In genomic region chr2:131527131-131528001, GRCh38 we compare ENCODE assay signal across 8 cellular contexts. TPM values are rescaled to one million over a fixed set of nuclear protein-coding genes. Genes with fewer than 3 reads are reported as not detected.
A peak's percentile ranks its signal among the peaks of the same experiment; 100 is the strongest.
DNase-seq lines count a peak whose midpoint lies in the region; ATAC-seq and TF ChIP-seq lines count a peak whose summit lies in the region.
"Not testable (repeated sequence)": the region's sequence is repeated elsewhere in the genome, so short reads cannot be mapped to it uniquely, and the experiment has no call there.

Gene CCDC74A (plus strand): TSS chr2:131527888. CDS start chr2:131527971, 83 bp downstream.

- H3F3A ChIP-seq in SK-N-SH (replicated peaks; ENCODE audit: insufficient read depth) = not testable (repeated sequence)

- H3K27ac Mint-ChIP-seq in osteocyte (ENCODE audit: unreplicated experiment) = peak within 1 kb of the TSS; percentile 23

- H3K27me3 ChIP-seq in SK-N-SH (ENCODE audit: insufficient read depth); gastroesophageal sphincter: not testable (repeated sequence)

- not testable (repeated sequence) for H3K9me2 ChIP-seq in SK-N-SH

- not testable (repeated sequence) for TF ChIP-seq CTCF in GM12865 (IDR thresholded peaks at IDR 0.05; ENCODE audit: insufficient read depth, low read depth, low read length, missing control alignments); NB4 (IDR thresholded peaks at IDR 0.05; ENCODE audit: low read depth, low read length); SK-N-SH (IDR thresholded peaks at IDR 0.05); gastroesophageal sphincter (IDR thresholded peaks at IDR 0.05); osteocyte (IDR thresholded peaks at IDR 0.05)

- TF ChIP-seq RAD21 in SK-N-SH (IDR thresholded peaks at IDR 0.05; ENCODE audit: low read length) = not testable (repeated sequence)

- 41% methylated on average over 26 of the region's 47 CpGs for WGBS in SK-N-SH (ENCODE audit: low lambda C conversion rate)
- WGBS in gastroesophageal sphincter (ENCODE audit: low coverage in 1 of 2), 2 donors = 51 to 96% methylated on average over 8 to 9 of the region's 47 CpGs

- H3K4me3 Mint-ChIP-seq in osteocyte (ENCODE audit: unreplicated experiment) = peak within 1 kb of the TSS; percentile 73

- H3K79me2 ChIP-seq in SK-N-SH (ENCODE audit: insufficient read depth) = not testable (repeated sequence)

- H3K27ac ChIP-seq in SK-N-SH (ENCODE audit: low read depth in 2 of 2, low read length in 1 of 2) = not testable (repeated sequence)
- H3K27ac ChIP-seq in gastroesophageal sphincter = peak within 1 kb of the TSS in 3 of 4 donors; percentile 29 to 51 (median 45)

- H2AFZ ChIP-seq in SK-N-SH (ENCODE audit: low read depth) = peak within 1 kb of the TSS; percentile 75

- DNase-seq in GM12865 (ENCODE audit: low read depth) (peak; percentile 86), NB4 (ENCODE audit: low read depth) (peak; percentile 75), osteocyte (ENCODE audit: extremely low spot score, unreplicated experiment) (peak; percentile 87), stromal cell of bone marrow (ENCODE audit: low read depth) (peak; percentile 33)
- not testable (repeated sequence) for DNase-seq in SK-N-SH
- peak; percentile 62 for DNase-seq in activated gamma-delta T cell treated with anti-CD3 and anti-CD28 coated beads, Interleukin-2, amount 50 U/mL, for 16 hours (ENCODE audit: low read depth)

- peak within 1 kb of the TSS; percentile 66 for H3K4me2 ChIP-seq in SK-N-SH

- H3K4me1 Mint-ChIP-seq in osteocyte (ENCODE audit: unreplicated experiment) = not testable (repeated sequence)

- not testable (repeated sequence) for H3K9me3 ChIP-seq in SK-N-SH, gastroesophageal sphincter

- TF ChIP-seq EP300 in SK-N-SH (IDR thresholded peaks at IDR 0.05; ENCODE audit: borderline replicate concordance in 1 of 2, low read depth in 1 of 2, low read length in 1 of 2); gastroesophageal sphincter (IDR thresholded peaks at IDR 0.05): not testable (repeated sequence)

- H3K9ac ChIP-seq in SK-N-SH = peak within 1 kb of the TSS; percentile 25; the same call in 1 of the 2 replicates

- H3K9me3 Mint-ChIP-seq in osteocyte (ENCODE audit: unreplicated experiment) = not testable (repeated sequence)

- POLR2A ChIA-PET in SK-N-SH (lab: Yijun Ruan, JAX) = not testable (repeated sequence)

- not testable (repeated sequence) for H4K20me1 ChIP-seq in SK-N-SH (ENCODE audit: insufficient read depth)

- H3K27me3 Mint-ChIP-seq in osteocyte (ENCODE audit: unreplicated experiment) = not testable (repeated sequence)

- H3K4me1 ChIP-seq in SK-N-SH (ENCODE audit: control insufficient read depth in 1 of 2, insufficient read depth in 2 of 2, low read depth in 1 of 2, low read length in 1 of 2) = not testable (repeated sequence)
- peaks cover 0 to 18% (median 0%) of the 10 kb centered on the region in 3 donors for H3K4me1 ChIP-seq in gastroesophageal sphincter

- not testable (repeated sequence) for H3K36me3 ChIP-seq in SK-N-SH (replicated peaks in 1 of 2; ENCODE audit: control insufficient read depth in 1 of 2, insufficient read depth in 2 of 2, low read length in 1 of 2); gastroesophageal sphincter

- not testable (repeated sequence) for H3K36me3 Mint-ChIP-seq in osteocyte (ENCODE audit: unreplicated experiment)

- H3K4me3 ChIP-seq in GM12865 (ENCODE audit: low read depth, low read length) (peak within 1 kb of the TSS; percentile 87), NB4 (ENCODE audit: low read depth, low read length) (peak within 1 kb of the TSS; percentile 21), SK-N-SH (ENCODE audit: low read depth in 2 of 2, low read length in 1 of 2) (peak within 1 kb of the TSS; percentile 34 to 51), gastroesophageal sphincter (peak within 1 kb of the TSS; percentile 42 to 49)

- CTCF ChIA-PET in SK-N-SH (lab: Yijun Ruan, JAX) = interaction anchor here (2.1 kb wide), 1 partner anchor 35 kb away, joined by 8 read pairs; the partner anchor contains the start of gene MZT2A

- not testable (repeated sequence) for TF ChIP-seq POLR2A in NB4 (IDR thresholded peaks at IDR 0.05; ENCODE audit: extremely low read depth, insufficient read length); gastroesophageal sphincter (IDR thresholded peaks at IDR 0.05)

- ATAC-seq in HG02678 (IDR thresholded peaks at IDR 0.05; ENCODE audit: unreplicated experiment) (peak; percentile 93), gastroesophageal sphincter (peak; percentile 86)

TF ChIP-seq in SK-N-SH, 30 proteins besides CTCF, POLR2A, EP300 and RAD21:
- TF ChIP-seq, protein P1, sequence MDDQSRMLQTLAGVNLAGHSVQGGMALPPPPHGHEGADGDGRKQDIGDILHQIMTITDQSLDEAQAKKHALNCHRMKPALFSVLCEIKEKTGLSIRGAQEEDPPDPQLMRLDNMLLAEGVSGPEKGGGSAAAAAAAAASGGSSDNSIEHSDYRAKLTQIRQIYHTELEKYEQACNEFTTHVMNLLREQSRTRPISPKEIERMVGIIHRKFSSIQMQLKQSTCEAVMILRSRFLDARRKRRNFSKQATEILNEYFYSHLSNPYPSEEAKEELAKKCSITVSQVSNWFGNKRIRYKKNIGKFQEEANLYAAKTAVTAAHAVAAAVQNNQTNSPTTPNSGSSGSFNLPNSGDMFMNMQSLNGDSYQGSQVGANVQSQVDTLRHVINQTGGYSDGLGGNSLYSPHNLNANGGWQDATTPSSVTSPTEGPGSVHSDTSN (IDR thresholded peaks at IDR 0.05) = peak; percentile 43; the same call in 1 of the 2 replicates

RNA-seq across cellular contexts. Expression of gene CCDC74A, which starts in this region (rescaled TPM):
- polyA plus RNA-seq in SK-N-SH (2012; rRNA removed) = 16.6 and 21.3 TPM in 2 replicates
- polyA plus RNA-seq in SK-N-SH (2012; cell fraction: cytosol; rRNA removed) = 9.8 and 12.4 TPM in 2 replicates
- 71.8 and 105 TPM in 2 replicates for polyA plus RNA-seq in SK-N-SH (2012; cell fraction: nucleus; rRNA removed)
- total RNA-seq in gastroesophageal sphincter (10 to 100 TPM in 1 of 4 donors, 1 to 10 TPM in 3; 4.4 to 10.5 (median 8.2) TPM), osteocyte (1.8 and 2.4 TPM in 2 replicates)

Comparison
In these comparisons a context has a peak if more than half of its experiments do, and no peak if none do; other contexts are left out.
1. H3K4me3 ChIP-seq: peak in every context shown above with its lines; median percentile 87 in GM12865; 46 in gastroesophageal sphincter; 42 in SK-N-SH; 21 in NB4.